Comparison of ENCODE assay signal across 2 cellular contexts in the genomic region with DNA sequence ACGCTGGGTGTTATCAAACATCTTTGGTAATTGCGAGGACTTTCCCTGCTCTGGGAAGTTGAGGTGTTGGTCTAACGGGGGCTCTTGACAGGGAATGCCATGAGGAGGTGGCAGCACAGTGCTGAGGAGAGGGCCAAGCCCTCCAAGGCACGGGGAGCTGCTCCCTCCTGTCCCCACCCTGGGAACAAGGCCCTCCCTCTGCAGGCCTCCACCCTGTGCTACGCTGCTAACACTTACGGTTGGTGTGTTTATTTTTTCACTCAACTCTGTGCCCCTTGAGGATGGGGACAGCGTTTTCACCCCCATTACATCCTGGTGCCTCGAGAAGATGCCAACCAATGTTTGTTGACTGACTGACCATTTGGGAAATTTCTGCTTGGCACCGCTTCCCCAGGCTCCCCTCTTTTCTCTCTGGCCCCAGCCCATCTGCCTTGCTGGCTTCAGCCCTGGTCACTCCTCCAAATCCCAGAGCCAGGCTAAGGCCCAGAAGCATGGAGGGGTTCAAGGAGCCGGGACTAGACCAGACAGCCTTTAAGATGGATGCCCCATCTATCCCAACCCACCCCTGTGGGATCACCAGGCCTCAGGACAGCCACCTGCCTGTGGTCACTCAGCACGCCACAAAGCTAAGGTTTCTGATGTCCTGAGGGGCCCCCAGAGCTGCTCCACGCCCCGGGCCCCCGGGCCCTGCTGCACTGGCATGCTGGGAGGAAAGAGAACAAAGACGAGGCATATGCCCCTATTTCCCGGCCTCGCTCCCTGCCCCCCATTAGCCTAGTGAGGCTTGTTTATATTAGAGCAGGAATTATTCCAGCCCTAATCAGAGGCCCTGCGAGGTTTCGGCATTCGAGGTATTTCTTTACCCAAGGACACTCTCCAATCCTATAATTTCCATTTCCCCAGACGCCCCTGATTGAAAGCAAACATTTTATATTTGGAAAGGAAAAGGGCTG.
TF ChIP-seq lines count a peak whose summit lies in the region.

No MANE protein-coding gene starts in this region.

TF ChIP-seq in SK-N-SH, 30 proteins besides CTCF, POLR2A, EP300 and RAD21 (continued from another document):
- TF ChIP-seq RFX5 (IDR thresholded peaks at IDR 0.05; ENCODE audit: low read length) (no peak), FOXM1 (IDR thresholded peaks at IDR 0.05; ENCODE audit: low read depth) (no peak), MXI1 (IDR thresholded peaks at IDR 0.05; ENCODE audit: low read depth, low read length) (no peak), GABPA (IDR thresholded peaks at IDR 0.05; ENCODE audit: low read depth) (no peak), SIN3A (IDR thresholded peaks at IDR 0.05; ENCODE audit: borderline replicate concordance, low read depth, low read length) (no peak), CHD2 (IDR thresholded peaks at IDR 0.05; ENCODE audit: low read length, partially characterized antibody) (no peak), TAF1 (IDR thresholded peaks at IDR 0.05; ENCODE audit: borderline replicate concordance, low read depth, low read length) (no peak), SMC3 (IDR thresholded peaks at IDR 0.05; ENCODE audit: low read depth, low read length) (no peak), NRF1 (IDR thresholded peaks at IDR 0.05; ENCODE audit: low read depth, low read length) (no peak), RXRA (IDR thresholded peaks at IDR 0.05; ENCODE audit: borderline replicate concordance, low read depth) (no peak)

TF ChIP-seq in SK-N-SH treated with all-trans-retinoic acid at 6 μM for 48 hours, 23 proteins besides CTCF, POLR2A, EP300 and RAD21 (continued from another document):
- TF ChIP-seq ZNF565 (CRISPR knock-in tag; conservative IDR thresholded peaks at IDR 0.05; ENCODE audit: low read depth) = no peak
- no peak for TF ChIP-seq RARB (CRISPR knock-in tag; IDR thresholded peaks at IDR 0.05)
- TF ChIP-seq GLIS3 (CRISPR knock-in tag; IDR thresholded peaks at IDR 0.05) = no peak
- no peak for TF ChIP-seq ZFP3 (CRISPR knock-in tag; IDR thresholded peaks at IDR 0.05)
- no peak for TF ChIP-seq BACH2 (CRISPR knock-in tag; IDR thresholded peaks at IDR 0.05; ENCODE audit: borderline replicate concordance)
